10 cellular contexts compared by ENCODE assay signal in genomic region chr4:153616005-153616555, GRCh38.
DNase-seq lines count a peak whose midpoint lies in the region; ATAC-seq and TF ChIP-seq lines count a peak whose summit lies in the region.
"Had no signal": no experiment of that assay in that cellular context is flagged by ENCODE, and none has a peak within 500 bp of the region (broad histone marks: within the 10 kb centered on the region; RNA-seq: fewer than 3 reads in every experiment).

No MANE protein-coding gene starts in this region.

- peak; percentile 61 for DNase-seq in activated T-cell treated with anti-CD3 and anti-CD28 coated beads, Interleukin-2, amount 50 U/mL, for 24 hours
- DNase-seq in iris pigment epithelial cell (ENCODE audit: low read depth) (peak; percentile 30), mammary epithelial cell (no peak), SHP77 (lab: John Stamatoyannopoulos, UW) (no peak), superior temporal gyrus (ENCODE audit: extremely low spot score) (no peak)
- peak; percentile 33 to 49 for DNase-seq in stimulated activated CD8-positive, alpha-beta memory T cell treated with anti-CD3 and anti-CD28 coated beads, Interleukin-7, amount 100 ng/mL, for 48 hours (ENCODE audit: extremely low read depth in 1 of 2, low read depth in 1 of 2)

- dilution Hi-C loops in mammary epithelial cell (cut with HindIII; ENCODE audit: low sequenced_read_pairs) = no loop called here

- no peak overlapping the region for H3K27ac ChIP-seq in mammary epithelial cell (ENCODE audit: insufficient read depth, low read depth, low read length)
- H3K27ac ChIP-seq: parathyroid adenoma, tibial nerve had no signal

- H3K9me3 ChIP-seq in mammary epithelial cell (replicated peaks; ENCODE audit: insufficient read depth, low read length) = no peaks in the 10 kb centered on the region

- WGBS in mammary epithelial cell (ENCODE audit: low coverage, missing lambda C conversion rate) = 89% methylated on average over 8 of the region's 8 CpGs

- no TSS peak for BruUV-seq in mammary epithelial cell (replicated peaks; lab: Mats Ljungman, UMichigan)

- ATAC-seq in activated CD4-positive, CD25-positive, alpha-beta regulatory T cell treated with anti-CD3 and anti-CD28 coated beads, Interleukin-2, amount 50 U/mL, for 24 hours = peak; percentile 96 to 97
- no peak for ATAC-seq in HG02885 (IDR thresholded peaks at IDR 0.05; ENCODE audit: poor library complexity, unreplicated experiment)

- peak overlapping the region; percentile 88 for H3K27ac Mint-ChIP-seq in activated T-cell treated with anti-CD3 and anti-CD28 coated beads, Interleukin-2, amount 50 U/mL, for 24 hours

- H3K9me3 Mint-ChIP-seq in activated T-cell treated with anti-CD3 and anti-CD28 coated beads, Interleukin-2, amount 50 U/mL, for 24 hours = no peaks in the 10 kb centered on the region

- H3K36me3 Mint-ChIP-seq in activated T-cell treated with anti-CD3 and anti-CD28 coated beads, Interleukin-2, amount 50 U/mL, for 24 hours (ENCODE audit: low read depth) = peaks cover 95% of the 10 kb centered on the region

- no peak overlapping the region for H3K4me3 ChIP-seq in mammary epithelial cell (replicated peaks in 1 of 3; ENCODE audit: insufficient read depth in 1 of 3, low read depth in 2 of 3, low read length in 3 of 3)
- H3K4me3 ChIP-seq: tibial nerve had no signal

- H3K4me1 ChIP-seq in mammary epithelial cell (ENCODE audit: insufficient read depth, low read length) = peaks cover 3% of the 10 kb centered on the region
- H3K4me1 ChIP-seq: parathyroid adenoma had no signal

- H3K27me3 Mint-ChIP-seq in activated T-cell treated with anti-CD3 and anti-CD28 coated beads, Interleukin-2, amount 50 U/mL, for 24 hours = no peaks in the 10 kb centered on the region

- H3K4me2 ChIP-seq in mammary epithelial cell (ENCODE audit: insufficient read depth, low read depth, low read length) = no peak overlapping the region

- intact Hi-C loops in mammary epithelial cell (cut with micrococcal nuclease) = no loop called here

- H3K9ac ChIP-seq in mammary epithelial cell (ENCODE audit: insufficient read depth, low read length) = no peak overlapping the region
- H3K9ac ChIP-seq: parathyroid adenoma had no signal

- H3K79me2 ChIP-seq in mammary epithelial cell (ENCODE audit: insufficient read depth, low read length) = no peaks in the 10 kb centered on the region
- H3K79me2 ChIP-seq: parathyroid adenoma had no signal

- TF ChIP-seq CTCF in mammary epithelial cell (conservative IDR thresholded peaks at IDR 0.05 in 1 of 2, IDR thresholded peaks at IDR 0.05 in 1 of 2; ENCODE audit: extremely low read depth in 1 of 2, insufficient read depth in 1 of 2, low read depth in 1 of 2, low read length in 2 of 2) = no peak

- H3K36me3 ChIP-seq in mammary epithelial cell (ENCODE audit: insufficient read depth, low read length) = peaks cover 8% of the 10 kb centered on the region

- no peak overlapping the region for H2AFZ ChIP-seq in mammary epithelial cell (ENCODE audit: low read depth, low read length)
- H2AFZ ChIP-seq: parathyroid adenoma had no signal

- no peaks in the 10 kb centered on the region for H4K20me1 ChIP-seq in mammary epithelial cell (ENCODE audit: insufficient read depth, low read length)

- no peaks in the 10 kb centered on the region for H3K27me3 ChIP-seq in mammary epithelial cell (ENCODE audit: insufficient read depth, low read length)
- H3K27me3 ChIP-seq: tibial nerve had no signal

- peaks cover 60% of the 10 kb centered on the region for H3K4me1 Mint-ChIP-seq in activated T-cell treated with anti-CD3 and anti-CD28 coated beads, Interleukin-2, amount 50 U/mL, for 24 hours (ENCODE audit: low read depth)

- in situ Hi-C loops in mammary epithelial cell (cut with MboI; ENCODE audit: low sequenced_read_pairs in 2 of 2) = no loop called here

- CTCF ChIA-PET in mammary epithelial cell (lab: Charles Lee; ENCODE audit: low non-redundant PET) = no interaction called here

- H3K4me3 Mint-ChIP-seq in activated T-cell treated with anti-CD3 and anti-CD28 coated beads, Interleukin-2, amount 50 U/mL, for 24 hours = no peak overlapping the region

Comparison
In these comparisons a context has a peak if more than half of its experiments do, and no peak if none do; other contexts are left out.
1. DNase-seq: peak in activated T-cell treated with anti-CD3 and anti-CD28 coated beads, Interleukin-2, amount 50 U/mL, for 24 hours (single experiment), iris pigment epithelial cell (single experiment) and stimulated activated CD8-positive, alpha-beta memory T cell treated with anti-CD3 and anti-CD28 coated beads, Interleukin-7, amount 100 ng/mL, for 48 hours (2 of 2); none in mammary epithelial cell (single experiment), SHP77 (0 of 2) and superior temporal gyrus (single experiment).